ENCODE assay signal across 16 cellular contexts in genomic region chr13:43986395-43986794, GRCh38.
A peak's percentile ranks its signal among the peaks of the same experiment; 100 is the strongest.
DNase-seq lines count a peak whose midpoint lies in the region; ATAC-seq and TF ChIP-seq lines count a peak whose summit lies in the region.
"Had no signal": no experiment of that assay in that cellular context is flagged by ENCODE, and none has a peak within 500 bp of the region (broad histone marks: within the 10 kb centered on the region; RNA-seq: fewer than 3 reads in every experiment).

No MANE protein-coding gene starts in this region.

- intact Hi-C loops in body of pancreas (cut with DNase I) (no loop called here), lower lobe of right lung (cut with DNase I) (no loop called here)

- H3K9me2 ChIP-seq in Karpas-422 (replicated peaks; ENCODE audit: insufficient read depth, low read length), result no peaks in the 10 kb centered on the region

- H3K79me2 ChIP-seq in Karpas-422 (ENCODE audit: low read length), result no peaks in the 10 kb centered on the region

- H3K27ac ChIP-seq in body of pancreas (no peak overlapping the region), mesodermal cell (ENCODE audit: low read depth, low read length, severe bottlenecking) (peak overlapping the region; percentile 64), lower lobe of right lung (no peak overlapping the region), Karpas-422 (ENCODE audit: low read length) (no peak overlapping the region)
- H3K27ac ChIP-seq: HL-60 had no signal

- H3K27me3 ChIP-seq in body of pancreas (no peaks in the 10 kb centered on the region), lower lobe of right lung (ENCODE audit: low read depth) (no peaks in the 10 kb centered on the region), Karpas-422 (ENCODE audit: low read length) (no peaks in the 10 kb centered on the region)

- H3K4me2 ChIP-seq in Karpas-422 (ENCODE audit: low read depth, low read length, poor library complexity, severe bottlenecking), result no peak overlapping the region

- H3K36me3 ChIP-seq in body of pancreas (replicated peaks in 1 of 2; ENCODE audit: insufficient read depth in 1 of 2, low read depth in 2 of 2) (no peaks in the 10 kb centered on the region), mesodermal cell (ENCODE audit: control insufficient read depth, insufficient read depth, low read length) (no peaks in the 10 kb centered on the region), lower lobe of right lung (no peaks in the 10 kb centered on the region), Karpas-422 (ENCODE audit: insufficient read depth, low read length) (no peaks in the 10 kb centered on the region)
- H3K36me3 ChIP-seq: HAP-1 had no signal

- TF ChIP-seq POLR2A in body of pancreas (IDR thresholded peaks at IDR 0.05), result no peak

- H3K4me1 ChIP-seq in body of pancreas (peaks cover 8% of the 10 kb centered on the region), mesodermal cell (ENCODE audit: control insufficient read depth, insufficient read depth, low read length, poor library complexity, severe bottlenecking) (peaks cover 15% of the 10 kb centered on the region), lower lobe of right lung (no peaks in the 10 kb centered on the region), Karpas-422 (ENCODE audit: low read length) (no peaks in the 10 kb centered on the region)

- TF ChIP-seq CTCF in body of pancreas (IDR thresholded peaks at IDR 0.05) (no peak), lower lobe of right lung (IDR thresholded peaks at IDR 0.05) (no peak)

- ATAC-seq in body of pancreas (peak; percentile 12), lower lobe of right lung (no peak), HG02981 (IDR thresholded peaks at IDR 0.05; ENCODE audit: unreplicated experiment) (no peak)

- H3K4me3 ChIP-seq in body of pancreas, result no peak overlapping the region
- H3K4me3 ChIP-seq in mesodermal cell (ENCODE audit: extremely low read depth, insufficient read depth, low read length, poor library complexity, severe bottlenecking), result no peak overlapping the region
- H3K4me3 ChIP-seq in lower lobe of right lung, result no peak overlapping the region
- no peak overlapping the region for H3K4me3 ChIP-seq in Karpas-422 (ENCODE audit: low read length)
- H3K4me3 ChIP-seq: HAP-1 had no signal

- H3K9ac ChIP-seq in Karpas-422 (ENCODE audit: low read length), result no peak overlapping the region

- H3K9me3 ChIP-seq in body of pancreas (no peaks in the 10 kb centered on the region), mesodermal cell (ENCODE audit: control insufficient read depth, low read length) (no peaks in the 10 kb centered on the region), lower lobe of right lung (no peaks in the 10 kb centered on the region), Karpas-422 (ENCODE audit: low read length) (no peaks in the 10 kb centered on the region)
- H3K9me3 ChIP-seq: HAP-1 had no signal

- H2AFZ ChIP-seq in Karpas-422 (ENCODE audit: low read length), result no peak overlapping the region

- WGBS in body of pancreas, 2 donors, result 67 to 75% methylated on average over 2 of the region's 2 CpGs
- WGBS in mesodermal cell (ENCODE audit: insufficient coverage in 2 of 2), 2 experiments, result 50 to 86% methylated on average over 1 of the region's 2 CpGs

- H4K20me1 ChIP-seq in Karpas-422 (ENCODE audit: insufficient read depth, low read depth, low read length), result no peaks in the 10 kb centered on the region

- peak; percentile 79 for DNase-seq in DMS53 (lab: John Stamatoyannopoulos, UW)
- peak; percentile 62 to 66 for DNase-seq in NCI-H187 (lab: John Stamatoyannopoulos, UW)
- DNase-seq in body of pancreas, result no peak
- DNase-seq in lower lobe of right lung, result no peak
- DNase-seq in Karpas-422, result no peak
- no peak for DNase-seq in NCI-H2081 treated with DMSO at 0.1 percent for 48 hours (lab: John Stamatoyannopoulos, UW)
- DNase-seq: activated naive CD4-positive, alpha-beta T cell; DND-41; effector memory CD4-positive, alpha-beta T cell; Kasumi-1; NCI-H524; occipital lobe had no signal

Comparison
In these comparisons a context has a peak if more than half of its experiments do, and no peak if none do; other contexts are left out.
1. DNase-seq: peak in DMS53 (single experiment) and NCI-H187 (2 of 2); none in body of pancreas (0 of 4), lower lobe of right lung (single experiment), Karpas-422 (single experiment) and NCI-H2081 treated with DMSO at 0.1 percent for 48 hours (single experiment).